Comparison of ENCODE assay signal across 21 cellular contexts in genomic region chr2:95034818-95035217, GRCh38. TPM values are rescaled to one million over a fixed set of nuclear protein-coding genes. Genes with fewer than 3 reads are reported as not detected.
DNase-seq lines count a peak whose midpoint lies in the region; ATAC-seq and TF ChIP-seq lines count a peak whose summit lies in the region.
"Had no signal": no experiment of that assay in that cellular context is flagged by ENCODE, and none has a peak within 500 bp of the region (broad histone marks: within the 10 kb centered on the region; RNA-seq: fewer than 3 reads in every experiment).

No MANE protein-coding gene starts in this region.

- peaks cover 9% of the 10 kb centered on the region for H3K36me3 Mint-ChIP-seq in activated T-cell treated with anti-CD3 and anti-CD28 coated beads, Interleukin-2, amount 50 U/mL, for 24 hours (ENCODE audit: low read depth)
- peaks cover 14% of the 10 kb centered on the region for H3K36me3 Mint-ChIP-seq in activated T-cell treated with anti-CD3 and anti-CD28 coated beads, Interleukin-2, amount 50 U/mL, for 4 hours (ENCODE audit: insufficient read depth)
- peaks cover 14 to 20% of the 10 kb centered on the region in 2 donors for H3K36me3 Mint-ChIP-seq in CD4-positive, alpha-beta memory T cell

- intact Hi-C loops in CD4-positive, alpha-beta memory T cell (cut with micrococcal nuclease), result no loop called here

- no peak overlapping the region for H3K27ac ChIP-seq in CD4-positive, alpha-beta memory T cell (ENCODE audit: low read depth, low read length)
- H3K27ac ChIP-seq in caudate nucleus (ENCODE audit: low read depth, low read length) (peak overlapping the region; percentile 73), osteoblast (ENCODE audit: low read depth, low read length) (no peak overlapping the region)
- H3K27ac ChIP-seq: C4-2B, Peyer's patch had no signal

- H3K79me2 ChIP-seq in osteoblast (ENCODE audit: insufficient read depth, low read length), result no peaks in the 10 kb centered on the region

- no peak for ATAC-seq in activated T-cell treated with anti-CD3 and anti-CD28 coated beads, Interleukin-2, amount 50 U/mL, for 4 hours
- ATAC-seq in GM21529 (IDR thresholded peaks at IDR 0.05; ENCODE audit: unreplicated experiment), result no peak
- ATAC-seq: GM12878 had no signal

- POLR2A ChIA-PET in CD4-positive, alpha-beta memory T cell (lab: Charles Lee; ENCODE audit: partially characterized antibody), result interaction anchor here (0.6 to 3.1 kb wide), 5 partner anchors 9 to 86 kb away, joined by 3 to 15 read pairs (median 3); partner anchors contain the start of gene MAL

- H3K4me1 Mint-ChIP-seq in activated T-cell treated with anti-CD3 and anti-CD28 coated beads, Interleukin-2, amount 50 U/mL, for 24 hours (ENCODE audit: low read depth), result peaks cover 86% of the 10 kb centered on the region
- peaks cover 78% of the 10 kb centered on the region for H3K4me1 Mint-ChIP-seq in activated T-cell treated with anti-CD3 and anti-CD28 coated beads, Interleukin-2, amount 50 U/mL, for 4 hours (ENCODE audit: low read depth)
- H3K4me1 Mint-ChIP-seq in CD4-positive, alpha-beta memory T cell, result peaks cover 39 to 92% (median 69%) of the 10 kb centered on the region in 4 donors

- no peaks in the 10 kb centered on the region for H3K36me3 ChIP-seq in CD4-positive, alpha-beta memory T cell (ENCODE audit: insufficient read depth, low read length)
- H3K36me3 ChIP-seq in osteoblast (ENCODE audit: insufficient read depth, low read length), result no peaks in the 10 kb centered on the region
- H3K36me3 ChIP-seq: Peyer's patch had no signal

- H2AFZ ChIP-seq in osteoblast (ENCODE audit: low read length), result no peak overlapping the region

- no peak overlapping the region for H3K4me2 ChIP-seq in osteoblast (ENCODE audit: insufficient read depth, low read length)

- no peak for TF ChIP-seq CTCF in osteoblast (IDR thresholded peaks at IDR 0.05; ENCODE audit: extremely low read depth, low read depth, low read length)

- CTCF ChIA-PET in CD4-positive, alpha-beta memory T cell (lab: Charles Lee; ENCODE audit: partially characterized antibody), result interaction anchor here (0.8 to 4.2 kb wide), 6 partner anchors 9 to 45 kb away, joined by 3 to 22 read pairs (median 4); no protein-coding TSS in a partner anchor

- no peak overlapping the region for H3K4me3 ChIP-seq in CD4-positive, alpha-beta memory T cell (ENCODE audit: low read length in 2 of 2)
- no peak overlapping the region for H3K4me3 ChIP-seq in osteoblast (ENCODE audit: insufficient read depth, low read length)
- H3K4me3 ChIP-seq: GM12878, Peyer's patch had no signal

- H3K27me3 Mint-ChIP-seq in activated T-cell treated with anti-CD3 and anti-CD28 coated beads, Interleukin-2, amount 50 U/mL, for 24 hours, result no peaks in the 10 kb centered on the region
- H3K27me3 Mint-ChIP-seq in activated T-cell treated with anti-CD3 and anti-CD28 coated beads, Interleukin-2, amount 50 U/mL, for 4 hours (ENCODE audit: low read depth), result no peaks in the 10 kb centered on the region
- no peaks in the 10 kb centered on the region for H3K27me3 Mint-ChIP-seq in CD4-positive, alpha-beta memory T cell

- H3K9me3 ChIP-seq in CD4-positive, alpha-beta memory T cell (ENCODE audit: control insufficient read depth in 1 of 2, low read length in 2 of 2), result no peaks in the 10 kb centered on the region
- no peaks in the 10 kb centered on the region for H3K9me3 ChIP-seq in osteoblast (ENCODE audit: low read depth, low read length)
- H3K9me3 ChIP-seq: Peyer's patch had no signal

- H3K4me3 Mint-ChIP-seq in activated T-cell treated with anti-CD3 and anti-CD28 coated beads, Interleukin-2, amount 50 U/mL, for 24 hours, result no peak overlapping the region
- H3K4me3 Mint-ChIP-seq in activated T-cell treated with anti-CD3 and anti-CD28 coated beads, Interleukin-2, amount 50 U/mL, for 4 hours, result no peak overlapping the region
- H3K4me3 Mint-ChIP-seq in CD4-positive, alpha-beta memory T cell, result peak overlapping the region in 3 of 8 donors; percentile 18 to 48 (median 33)

- H4K20me1 ChIP-seq in osteoblast (ENCODE audit: insufficient read depth, low read length), result no peaks in the 10 kb centered on the region

- peak overlapping the region; percentile 42 for H3K27ac Mint-ChIP-seq in activated T-cell treated with anti-CD3 and anti-CD28 coated beads, Interleukin-2, amount 50 U/mL, for 24 hours
- H3K27ac Mint-ChIP-seq in CD4-positive, alpha-beta memory T cell, result peak overlapping the region; percentile 84 to 94 (median 85)

- peaks cover 32% of the 10 kb centered on the region for H3K9me3 Mint-ChIP-seq in activated T-cell treated with anti-CD3 and anti-CD28 coated beads, Interleukin-2, amount 50 U/mL, for 24 hours
- peaks cover 32% of the 10 kb centered on the region for H3K9me3 Mint-ChIP-seq in activated T-cell treated with anti-CD3 and anti-CD28 coated beads, Interleukin-2, amount 50 U/mL, for 4 hours
- H3K9me3 Mint-ChIP-seq in CD4-positive, alpha-beta memory T cell, result peaks cover 0 to 2% (median 0%) of the 10 kb centered on the region in 8 donors

- peaks cover 69% of the 10 kb centered on the region for H3K4me1 ChIP-seq in CD4-positive, alpha-beta memory T cell (ENCODE audit: insufficient read depth, low read length)
- H3K4me1 ChIP-seq in osteoblast (ENCODE audit: insufficient read depth, low read length), result no peaks in the 10 kb centered on the region
- H3K4me1 ChIP-seq: Peyer's patch had no signal

- DNase-seq in activated T-cell treated with anti-CD3 and anti-CD28 coated beads, Interleukin-2, amount 50 U/mL, for 24 hours, result no peak
- DNase-seq in activated T-cell treated with anti-CD3 and anti-CD28 coated beads, Interleukin-2, amount 50 U/mL, for 4 hours, result no peak
- DNase-seq in CD4-positive, alpha-beta memory T cell, result no peak
- no peak for DNase-seq in caudate nucleus (lab: John Stamatoyannopoulos, UW)
- DNase-seq in osteoblast (ENCODE audit: insufficient read length, low spot score, missing footprints), result peak; percentile 21
- DNase-seq in iPS-NIHi11 (ENCODE audit: low spot score), result no peak
- DNase-seq in germinal center (ENCODE audit: low spot score), result no peak
- DNase-seq: Calu3, HCEC 1CT, Karpas-422, MM.1S, NCI-H1105, NCI-H187, NCI-H2171, NCI-H446 treated with DMSO at 0.1 percent for 48 hours, NCI-H774, Peyer's patch had no signal

- H3K27me3 ChIP-seq in CD4-positive, alpha-beta memory T cell (ENCODE audit: insufficient read depth, low read length), result no peaks in the 10 kb centered on the region
- peaks cover 12% of the 10 kb centered on the region for H3K27me3 ChIP-seq in osteoblast (ENCODE audit: insufficient read depth, low read length)
- H3K27me3 ChIP-seq: Peyer's patch had no signal

RNA-seq across cellular contexts. Expression of gene MAL, which starts 9.3 kb away (rescaled TPM):
- total RNA-seq in activated T-cell treated with anti-CD3 and anti-CD28 coated beads, Interleukin-2, amount 50 U/mL, for 4 hours, result 1 to 10 TPM; 5.6 to 6.1 (median 6.1) TPM
- 100 to 1,000 TPM; 108 to 113 TPM for total RNA-seq in CD4-positive, alpha-beta memory T cell
- 100 to 1,000 TPM; 271 to 274 TPM for polyA plus RNA-seq in CD4-positive, alpha-beta memory T cell
- total RNA-seq in osteoblast, result not detected in 2 replicates
- total RNA-seq: Calu3, G401 had no signal

Comparison
In these comparisons a context has a peak if more than half of its experiments do, and no peak if none do; other contexts are left out.
1. RNA of gene MAL, which starts 9.3 kb away (total RNA-seq): 108 to 113 TPM in CD4-positive, alpha-beta memory T cell; 5.6 to 6.1 TPM in activated T-cell treated with anti-CD3 and anti-CD28 coated beads, Interleukin-2, amount 50 U/mL, for 4 hours and not detected in osteoblast; every median in the first group is over 10 times any median in the second.